In genomic region chr10:132071667-132072066, GRCh38 we compare ENCODE assay signal across 11 cellular contexts. TPM values are rescaled to one million over a fixed set of nuclear protein-coding genes. Genes with fewer than 3 reads are reported as not detected.
"Had no signal": no experiment of that assay in that cellular context is flagged by ENCODE, and none has a peak within 500 bp of the region (broad histone marks: within the 10 kb centered on the region; RNA-seq: fewer than 3 reads in every experiment).

No MANE protein-coding gene starts in this region.

- H3K36me3 ChIP-seq: HAP-1 had no signal

- H3K4me1 ChIP-seq: HAP-1 had no signal

- DNase-seq: GM23248, GOT3, H7, H9, HCEC 1CT, HFFc6 had no signal

- H3K27ac ChIP-seq: GM23248 had no signal

- H3K4me2 ChIP-seq: GM23338 had no signal

- H2AFZ ChIP-seq: GM23248, GM23338 had no signal

- H3K9ac ChIP-seq: GM23248 had no signal

- FAIRE-seq: H1, H54 had no signal

- H3K4me3 ChIP-seq: GM23248, GM23338, HAP-1 had no signal

- ATAC-seq: GM23338, HCT116 had no signal

RNA-seq across cellular contexts. Expression of gene JAKMIP3, which starts 5.9 kb away (rescaled TPM):
- total RNA-seq: GM23248 had no signal
